8 cellular contexts compared by ENCODE assay signal in the genomic region with DNA sequence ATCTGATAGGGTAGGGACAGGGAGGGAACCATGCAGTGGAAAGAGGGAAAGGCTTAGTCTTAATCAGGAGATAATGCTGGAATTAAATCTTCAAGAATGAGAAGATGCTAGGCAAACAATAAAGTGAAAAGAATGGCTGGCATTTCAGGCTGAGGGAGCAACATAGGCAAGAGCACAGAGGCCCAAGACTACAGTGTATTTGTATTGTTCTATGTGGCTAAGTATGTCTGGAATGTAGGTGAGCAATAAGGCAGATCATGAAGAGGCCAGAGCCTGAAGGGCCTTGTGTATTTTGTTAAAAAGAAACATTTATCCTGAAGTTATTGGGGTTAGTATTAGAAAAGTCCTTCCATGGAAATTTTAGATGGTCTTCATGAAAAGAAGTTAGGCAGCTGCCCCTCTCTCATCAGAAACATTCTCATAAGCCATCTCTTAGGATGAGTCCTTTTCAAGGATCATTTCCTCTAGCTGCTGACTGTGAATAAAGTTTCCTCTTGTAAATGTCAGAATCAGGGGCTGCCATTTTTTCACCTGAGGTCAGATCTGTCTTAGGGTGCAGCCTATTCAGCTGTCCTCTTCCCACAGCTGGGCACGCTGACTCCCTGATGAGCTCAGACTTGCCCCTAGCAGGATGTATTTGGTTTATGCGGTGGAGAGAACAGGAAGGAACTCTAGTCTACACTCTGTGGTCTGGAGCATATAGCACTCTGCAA. TPM values are rescaled to one million over a fixed set of nuclear protein-coding genes. Genes with fewer than 3 reads are reported as not detected.
DNase-seq lines count a peak whose midpoint lies in the region; ATAC-seq and TF ChIP-seq lines count a peak whose summit lies in the region.

No MANE protein-coding gene starts in this region.

- H3K27me3 ChIP-seq in BLaER1 = no peaks in the 10 kb centered on the region
- no peaks in the 10 kb centered on the region for H3K27me3 ChIP-seq in colonic mucosa
- H3K27me3 ChIP-seq in upper lobe of left lung = no peaks in the 10 kb centered on the region

- intact Hi-C loops in colonic mucosa (cut with DNase I) = no loop called here
- intact Hi-C loops in mucosa of descending colon (cut with DNase I, micrococcal nuclease) = no loop called here

- no peak for TF ChIP-seq EP300 in upper lobe of left lung (IDR thresholded peaks at IDR 0.05)

- peak; percentile 100 for ATAC-seq in GM19438 (IDR thresholded peaks at IDR 0.05; ENCODE audit: low read depth, unreplicated experiment)
- ATAC-seq in HG03439 (IDR thresholded peaks at IDR 0.05; ENCODE audit: unreplicated experiment) = peak; percentile 96
- ATAC-seq in mucosa of descending colon = peak; percentile 97
- ATAC-seq in upper lobe of left lung (ENCODE audit: low FRiP score in 2 of 2) = peak; percentile 81 to 93

- H3K4me3 ChIP-seq in BLaER1 = no peak overlapping the region
- no peak overlapping the region for H3K4me3 ChIP-seq in colonic mucosa
- H3K4me3 ChIP-seq in mucosa of descending colon = no peak overlapping the region
- no peak overlapping the region for H3K4me3 ChIP-seq in upper lobe of left lung

- no peak for TF ChIP-seq CTCF in colonic mucosa (IDR thresholded peaks at IDR 0.05)
- no peak for TF ChIP-seq CTCF in mucosa of descending colon (IDR thresholded peaks at IDR 0.05)
- TF ChIP-seq CTCF in upper lobe of left lung (IDR thresholded peaks at IDR 0.05) = no peak

- TF ChIP-seq POLR2A in upper lobe of left lung (IDR thresholded peaks at IDR 0.05) = no peak

- H3K4me1 ChIP-seq in BLaER1 (peaks cover 36% of the 10 kb centered on the region), colonic mucosa (no peaks in the 10 kb centered on the region), mucosa of descending colon (ENCODE audit: low read depth) (no peaks in the 10 kb centered on the region), upper lobe of left lung (peaks cover 19 to 23% (median 22%) of the 10 kb centered on the region in 4 donors)

- H3K27ac ChIP-seq in BLaER1 = no peak overlapping the region
- no peak overlapping the region for H3K27ac ChIP-seq in colonic mucosa
- H3K27ac ChIP-seq in upper lobe of left lung = peak overlapping the region; percentile 28 to 77 (median 44)

- H3K36me3 ChIP-seq in BLaER1 = no peaks in the 10 kb centered on the region
- H3K36me3 ChIP-seq in colonic mucosa = no peaks in the 10 kb centered on the region
- H3K36me3 ChIP-seq in mucosa of descending colon (ENCODE audit: low read depth) = no peaks in the 10 kb centered on the region
- H3K36me3 ChIP-seq in upper lobe of left lung = peaks cover 0 to 36% (median 3%) of the 10 kb centered on the region in 4 donors

- peaks cover 8% of the 10 kb centered on the region for H4K20me1 ChIP-seq in BLaER1

- 23 to 35% methylated on average over 2 of the region's 2 CpGs for WGBS in upper lobe of left lung, 2 donors

- peak overlapping the region; percentile 64 for H3K4me2 ChIP-seq in BLaER1

- H3K9ac ChIP-seq in BLaER1 (no peak overlapping the region), colonic mucosa (ENCODE audit: low read depth in 2 of 2, low read length in 2 of 2) (no peak overlapping the region)

- DNase-seq in T-helper 9 cell (peak; percentile 20), colonic mucosa (peak; percentile 34), mucosa of descending colon (peak in 1 of 3 donors; percentile 41), upper lobe of left lung (peak in 1 of 2 donors; percentile 51), SK-N-DZ (ENCODE audit: low spot score) (no peak)

- peaks cover 21% of the 10 kb centered on the region for H3K9me3 ChIP-seq in BLaER1
- no peaks in the 10 kb centered on the region for H3K9me3 ChIP-seq in colonic mucosa
- peaks cover 4% of the 10 kb centered on the region for H3K9me3 ChIP-seq in mucosa of descending colon
- H3K9me3 ChIP-seq in upper lobe of left lung = no peaks in the 10 kb centered on the region

RNA-seq across cellular contexts. Expression of a gene that starts 46.3 kb away (rescaled TPM):
- 10 to 100 TPM in 1 of 2 donors, 1 to 10 TPM in 1; 8.6 to 11.3 TPM for total RNA-seq in colonic mucosa
- total RNA-seq in mucosa of descending colon = 10 to 100 TPM in 2 of 3 donors, 1 to 10 TPM in 1; 9.9 to 24.9 (median 11.4) TPM
- 10 to 100 TPM; 13.7 to 27.6 (median 22.1) TPM for total RNA-seq in upper lobe of left lung
- 6.7 and 7.7 TPM in 2 replicates for polyA plus RNA-seq in SK-N-DZ (2014; cell fraction: cytosol; rRNA removed)
- 6.1 and 11.0 TPM in 2 replicates for polyA plus RNA-seq in SK-N-DZ (2014; cell fraction: nucleus; rRNA removed)

Comparison
In these comparisons a context has a peak if more than half of its experiments do, and no peak if none do; other contexts are left out.
1. H3K27ac ChIP-seq: peak in upper lobe of left lung (4 of 4); none in BLaER1 (single experiment) and colonic mucosa (single experiment).
2. Peak in every context shown above with its lines, with median percentiles within 50 percentile points of each other: ATAC-seq.